In genomic region chr1:32972814-32973428, GRCh38 we compare ENCODE assay signal across 8 cellular contexts. TPM values are rescaled to one million over a fixed set of nuclear protein-coding genes. Genes with fewer than 3 reads are reported as not detected.
DNase-seq lines count a peak whose midpoint lies in the region; ATAC-seq and TF ChIP-seq lines count a peak whose summit lies in the region.

No MANE protein-coding gene starts in this region.

- no peak for ATAC-seq in CD8-positive, alpha-beta T cell
- no peak for ATAC-seq in HG03460 (IDR thresholded peaks at IDR 0.05; ENCODE audit: unreplicated experiment)
- no peak for ATAC-seq in HG03342 (IDR thresholded peaks at IDR 0.05; ENCODE audit: unreplicated experiment)

- no peak for TF ChIP-seq CTCF in CD8-positive, alpha-beta T cell (IDR thresholded peaks at IDR 0.05)
- TF ChIP-seq CTCF in neural cell (IDR thresholded peaks at IDR 0.05; ENCODE audit: poor library complexity, severe bottlenecking) = no peak

- intact Hi-C loops in CD8-positive, alpha-beta T cell (cut with DNase I, micrococcal nuclease) = no loop called here

- no peaks in the 10 kb centered on the region for H3K36me3 Mint-ChIP-seq in CD8-positive, alpha-beta T cell
- peaks cover 15% of the 10 kb centered on the region for H3K36me3 Mint-ChIP-seq in activated CD4-positive, alpha-beta memory T cell treated with anti-CD3 and anti-CD28 coated beads, Interleukin-2, amount 10 ng/mL, durations not matched to agents 7 days and 5 days (ENCODE audit: low read depth)

- H3K9ac ChIP-seq in neural cell (ENCODE audit: low read length) = peak overlapping the region; percentile 79

- H2AFZ ChIP-seq in neural cell (ENCODE audit: low read depth, low read length) = peak overlapping the region; percentile 77

- DNase-seq in CD8-positive, alpha-beta T cell = no peak
- DNase-seq in NCI-H1105 (lab: John Stamatoyannopoulos, UW) (peak; percentile 82), glomerular visceral epithelial cell (ENCODE audit: extremely low spot score) (peak; percentile 35), LoVo (ENCODE audit: low spot score) (no peak)
- DNase-seq in activated CD4-positive, alpha-beta memory T cell treated with anti-CD3 and anti-CD28 coated beads, Interleukin-2, amount 10 ng/mL, durations not matched to agents 7 days and 5 days = no peak

- peaks cover 8% of the 10 kb centered on the region for H3K4me1 ChIP-seq in CD8-positive, alpha-beta T cell (ENCODE audit: insufficient read depth, low read length)

- POLR2A ChIA-PET in CD8-positive, alpha-beta T cell (lab: Charles Lee) = interaction anchor here (1.0 to 2.6 kb wide), 2 partner anchors 8 to 9 kb away, joined by 5 to 11 read pairs; partner anchors contain the start of gene RNF19B
- POLR2A ChIA-PET in activated CD4-positive, alpha-beta memory T cell treated with anti-CD3 and anti-CD28 coated beads, Interleukin-2, amount 10 ng/mL, durations not matched to agents 7 days and 5 days (lab: Charles Lee) = interaction anchor here (3.8 kb wide), 1 partner anchor 8 kb away, joined by 17 read pairs; no protein-coding TSS in a partner anchor

- H3K27me3 ChIP-seq in CD8-positive, alpha-beta T cell (ENCODE audit: insufficient read depth, low read length) = peaks cover 13% of the 10 kb centered on the region
- H3K27me3 ChIP-seq in neural cell (ENCODE audit: insufficient read depth, low read depth, low read length) = no peaks in the 10 kb centered on the region

- H3K9me2 ChIP-seq in neural cell (ENCODE audit: insufficient read depth, low read length) = no peaks in the 10 kb centered on the region

- CTCF ChIA-PET in CD8-positive, alpha-beta T cell (lab: Charles Lee) = interaction anchor here (0.5 to 2.0 kb wide), 2 partner anchors 10 to 16 kb away, joined by 4 read pairs; no protein-coding TSS in a partner anchor
- CTCF ChIA-PET in activated CD4-positive, alpha-beta memory T cell treated with anti-CD3 and anti-CD28 coated beads, Interleukin-2, amount 10 ng/mL, durations not matched to agents 7 days and 5 days (lab: Charles Lee) = interaction anchor here (0.7 to 0.8 kb wide), 2 partner anchors 21 to 34 kb away, joined by 3 read pairs; no protein-coding TSS in a partner anchor

- no peaks in the 10 kb centered on the region for H3F3A ChIP-seq in neural cell (ENCODE audit: insufficient read depth, low read length, poor library complexity, severe bottlenecking)

- peak; percentile 34 for TF ChIP-seq RAD21 in neural cell (conservative IDR thresholded peaks at IDR 0.05)

- no peaks in the 10 kb centered on the region for H3K9me3 ChIP-seq in CD8-positive, alpha-beta T cell (ENCODE audit: low read length)
- H3K9me3 ChIP-seq in neural cell (ENCODE audit: low read length) = no peaks in the 10 kb centered on the region

- H3K4me3 ChIP-seq in CD8-positive, alpha-beta T cell (ENCODE audit: low read depth, low read length) = peak overlapping the region; percentile 33
- peak overlapping the region; percentile 70 for H3K4me3 ChIP-seq in neural cell (ENCODE audit: low read length)

- no peaks in the 10 kb centered on the region for H3K9me3 Mint-ChIP-seq in CD8-positive, alpha-beta T cell
- H3K9me3 Mint-ChIP-seq in activated CD4-positive, alpha-beta memory T cell treated with anti-CD3 and anti-CD28 coated beads, Interleukin-2, amount 10 ng/mL, durations not matched to agents 7 days and 5 days = peaks cover 3% of the 10 kb centered on the region

- H3K27me3 Mint-ChIP-seq in CD8-positive, alpha-beta T cell (ENCODE audit: low read depth) = peaks cover 23% of the 10 kb centered on the region
- H3K27me3 Mint-ChIP-seq in activated CD4-positive, alpha-beta memory T cell treated with anti-CD3 and anti-CD28 coated beads, Interleukin-2, amount 10 ng/mL, durations not matched to agents 7 days and 5 days = peaks cover 25% of the 10 kb centered on the region

- peak overlapping the region; percentile 63 for H3K4me3 Mint-ChIP-seq in CD8-positive, alpha-beta T cell
- H3K4me3 Mint-ChIP-seq in activated CD4-positive, alpha-beta memory T cell treated with anti-CD3 and anti-CD28 coated beads, Interleukin-2, amount 10 ng/mL, durations not matched to agents 7 days and 5 days = peak overlapping the region; percentile 62

- peaks cover 6% of the 10 kb centered on the region for H3K4me1 Mint-ChIP-seq in CD8-positive, alpha-beta T cell (ENCODE audit: low read depth)
- peaks cover 30% of the 10 kb centered on the region for H3K4me1 Mint-ChIP-seq in activated CD4-positive, alpha-beta memory T cell treated with anti-CD3 and anti-CD28 coated beads, Interleukin-2, amount 10 ng/mL, durations not matched to agents 7 days and 5 days

- H3K4me2 ChIP-seq in neural cell (ENCODE audit: low read length) = peak overlapping the region; percentile 78

- H3K27ac Mint-ChIP-seq in CD8-positive, alpha-beta T cell = no peak overlapping the region
- H3K27ac Mint-ChIP-seq in activated CD4-positive, alpha-beta memory T cell treated with anti-CD3 and anti-CD28 coated beads, Interleukin-2, amount 10 ng/mL, durations not matched to agents 7 days and 5 days = no peak overlapping the region

- no peaks in the 10 kb centered on the region for H3K79me2 ChIP-seq in neural cell (replicated peaks; ENCODE audit: insufficient read depth, low read length)

- TF ChIP-seq EP300 in neural cell (conservative IDR thresholded peaks at IDR 0.05; ENCODE audit: poor library complexity, severe bottlenecking) = no peak

- H3K36me3 ChIP-seq in CD8-positive, alpha-beta T cell (ENCODE audit: insufficient read depth, low read length) = no peaks in the 10 kb centered on the region
- no peaks in the 10 kb centered on the region for H3K36me3 ChIP-seq in neural cell (ENCODE audit: insufficient read depth, low read length)

- no peaks in the 10 kb centered on the region for H4K20me1 ChIP-seq in neural cell (ENCODE audit: insufficient read depth)

- H3K27ac ChIP-seq in CD8-positive, alpha-beta T cell (ENCODE audit: low read depth, low read length) = no peak overlapping the region
- H3K27ac ChIP-seq in neural cell (ENCODE audit: low read length) = peak overlapping the region; percentile 78

TF ChIP-seq in neural cell, 6 proteins besides CTCF, POLR2A, EP300 and RAD21:
- TF ChIP-seq POLR2AphosphoS5 (IDR thresholded peaks at IDR 0.05) (peak; percentile 86), SMC3 (conservative IDR thresholded peaks at IDR 0.05; ENCODE audit: poor library complexity) (peak; percentile 29), EZH2 (IDR thresholded peaks at IDR 0.05; ENCODE audit: borderline replicate concordance, insufficient read depth, low read length, poor library complexity, severe bottlenecking) (no peak), REST (IDR thresholded peaks at IDR 0.05; ENCODE audit: borderline replicate concordance) (peak; percentile 97), MXI1 (conservative IDR thresholded peaks at IDR 0.05; ENCODE audit: poor library complexity, severe bottlenecking) (peak; percentile 54), TAF1 (IDR thresholded peaks at IDR 0.05; ENCODE audit: low read depth) (peak; percentile 42)
TF ChIP-seq in neural cell: peak in this region for 5.

RNA-seq across cellular contexts. Expression of gene RNF19B, which starts 8.3 kb away (rescaled TPM):
- 10 to 100 TPM; 43.9 to 44.6 TPM for total RNA-seq in CD8-positive, alpha-beta T cell
- 10 to 100 TPM; 42.9 to 46.9 TPM for total RNA-seq in activated CD4-positive, alpha-beta memory T cell treated with anti-CD3 and anti-CD28 coated beads, Interleukin-2, amount 10 ng/mL, durations not matched to agents 7 days and 5 days
- polyA plus RNA-seq in neural cell = 22.1 and 30.8 TPM in 2 replicates
- 46.0 and 46.3 TPM in 2 replicates for polyA minus RNA-seq in neural cell

Comparison
In these comparisons a context has a peak if more than half of its experiments do, and no peak if none do; other contexts are left out.
1. DNase-seq: peak in NCI-H1105 (single experiment) and glomerular visceral epithelial cell (single experiment); none in CD8-positive, alpha-beta T cell (0 of 7), activated CD4-positive, alpha-beta memory T cell treated with anti-CD3 and anti-CD28 coated beads, Interleukin-2, amount 10 ng/mL, durations not matched to agents 7 days and 5 days (single experiment) and LoVo (single experiment).